Comparison of ENCODE assay signal across 25 cellular contexts in the genomic region with DNA sequence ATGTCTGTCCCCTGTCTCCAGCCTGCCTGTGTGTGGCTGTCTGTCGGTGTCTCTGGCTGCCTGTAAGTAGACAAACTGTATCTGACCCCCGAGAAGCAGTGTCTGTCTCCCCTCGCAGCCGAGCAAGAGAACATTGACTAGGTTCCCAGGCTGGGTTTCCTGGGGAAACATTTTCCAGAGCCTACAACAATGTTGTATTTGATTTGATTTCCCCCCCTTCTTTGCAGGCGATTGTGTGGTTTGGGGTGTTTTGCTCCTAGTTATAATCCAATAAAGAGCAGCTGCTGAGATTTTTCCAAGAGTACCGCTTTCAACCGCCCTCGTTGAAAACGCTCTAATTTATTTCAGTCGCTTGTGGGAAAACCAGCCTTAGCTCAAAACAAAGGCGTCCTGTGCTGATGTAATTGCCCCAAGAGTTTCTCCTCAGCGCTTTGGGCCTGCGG.
DNase-seq lines count a peak whose midpoint lies in the region; ATAC-seq and TF ChIP-seq lines count a peak whose summit lies in the region.
"Had no signal": no experiment of that assay in that cellular context is flagged by ENCODE, and none has a peak within 500 bp of the region (broad histone marks: within the 10 kb centered on the region; RNA-seq: fewer than 3 reads in every experiment).

No MANE protein-coding gene starts in this region.

- peak; percentile 49 for DNase-seq in AG10803 (ENCODE audit: low read depth)
- DNase-seq in SK-N-DZ (ENCODE audit: low spot score): peak; percentile 50
- DNase-seq in epidermal melanocyte (ENCODE audit: insufficient read length, low spot score): peak; percentile 65
- no peak for DNase-seq in neural crest cell (ENCODE audit: low read depth, low spot score)
- DNase-seq in NCI-H1048 (lab: John Stamatoyannopoulos, UW): no peak
- no peak for DNase-seq in UCSD-AML1 (lab: John Stamatoyannopoulos, UW; ENCODE audit: unreplicated experiment)
- DNase-seq in AG20443 (ENCODE audit: low spot score): no peak
- DNase-seq: activated CD4-positive, alpha-beta T cell treated with anti-CD3 and anti-CD28 coated beads, Interleukin-2, amount 50 U/mL, for 48 hours; activated T-cell treated with anti-CD3 and anti-CD28 coated beads, Interleukin-2, amount 50 U/mL, for 72 hours; AML-193; CD4-positive, alpha-beta memory T cell; GOT3; Karpas-422; left lung; mesenchymal stem cell; NCI-H1436 treated with DMSO at 0.1 percent for 48 hours; NCI-H2107; sigmoid colon; stimulated activated CD4-positive, alpha-beta T cell treated with anti-CD3 and anti-CD28 coated beads, Interleukin-4, amount 100 ng/mL, for 24 hours; T-helper 1 cell; tibial artery had no signal

- TF ChIP-seq CTCF in AG10803 (conservative IDR thresholded peaks at IDR 0.05; ENCODE audit: low read length) (no peak), neural crest cell (conservative IDR thresholded peaks at IDR 0.05) (no peak)

- H3K4me1 Mint-ChIP-seq in neural crest cell: peaks cover 3% of the 10 kb centered on the region

- no peaks in the 10 kb centered on the region for H3K36me3 Mint-ChIP-seq in neural crest cell (ENCODE audit: low read depth)
- H3K36me3 Mint-ChIP-seq: CD4-positive, alpha-beta memory T cell; neural progenitor cell had no signal

- no peak for ATAC-seq in HG03135 (IDR thresholded peaks at IDR 0.05; ENCODE audit: unreplicated experiment)
- ATAC-seq: activated T-cell treated with anti-CD3 and anti-CD28 coated beads, Interleukin-2, amount 50 U/mL, for 72 hours; left lung had no signal

- H3K9me3 Mint-ChIP-seq in neural crest cell: no peaks in the 10 kb centered on the region
- H3K9me3 Mint-ChIP-seq: activated T-cell treated with anti-CD3 and anti-CD28 coated beads, Interleukin-2, amount 50 U/mL, for 72 hours; CD4-positive, alpha-beta memory T cell; neural progenitor cell had no signal

- H3K4me3 Mint-ChIP-seq in neural crest cell: no peak overlapping the region
- H3K4me3 Mint-ChIP-seq: activated T-cell treated with anti-CD3 and anti-CD28 coated beads, Interleukin-2, amount 50 U/mL, for 72 hours; CD4-positive, alpha-beta memory T cell had no signal

- H3K27me3 Mint-ChIP-seq in neural crest cell (ENCODE audit: low read depth): no peaks in the 10 kb centered on the region

- peak overlapping the region; percentile 43 for H3K27ac Mint-ChIP-seq in neural crest cell (ENCODE audit: unreplicated experiment)
- H3K27ac Mint-ChIP-seq: activated T-cell treated with anti-CD3 and anti-CD28 coated beads, Interleukin-2, amount 50 U/mL, for 72 hours; CD4-positive, alpha-beta memory T cell; progenitor cell of endocrine pancreas had no signal

- H3K4me3 ChIP-seq in AG10803 (ENCODE audit: low read length): no peak overlapping the region
- H3K4me3 ChIP-seq: left lung, neural progenitor cell, sigmoid colon, SK-N-MC, tibial artery had no signal

Comparison
In these comparisons a context has a peak if more than half of its experiments do, and no peak if none do; other contexts are left out.
1. DNase-seq: peak in AG10803 (single experiment), SK-N-DZ (single experiment) and epidermal melanocyte (single experiment); none in neural crest cell (single experiment), NCI-H1048 (single experiment), UCSD-AML1 (single experiment) and AG20443 (single experiment).